ENCODE assay signal across 9 cellular contexts in genomic region chr12:113479578-113480335, GRCh38. TPM values are rescaled to one million over a fixed set of nuclear protein-coding genes. Genes with fewer than 3 reads are reported as not detected.
DNase-seq lines count a peak whose midpoint lies in the region; ATAC-seq and TF ChIP-seq lines count a peak whose summit lies in the region.
"Had no signal": no experiment of that assay in that cellular context is flagged by ENCODE, and none has a peak within 500 bp of the region (broad histone marks: within the 10 kb centered on the region; RNA-seq: fewer than 3 reads in every experiment).

No MANE protein-coding gene starts in this region.

- H3K27me3 ChIP-seq in CD4-positive, CD25-positive, alpha-beta regulatory T cell (ENCODE audit: control insufficient read depth, insufficient read depth, low read length) = peaks cover 41% of the 10 kb centered on the region
- peaks cover 99% of the 10 kb centered on the region for H3K27me3 ChIP-seq in suprapubic skin

- peaks cover 0 to 3% of the 10 kb centered on the region in 2 experiments for H3K9me3 ChIP-seq in CD4-positive, CD25-positive, alpha-beta regulatory T cell (ENCODE audit: control insufficient read depth in 2 of 2, low read length in 2 of 2)
- H3K9me3 ChIP-seq in suprapubic skin = no peaks in the 10 kb centered on the region

- H3K4me1 ChIP-seq in CD4-positive, CD25-positive, alpha-beta regulatory T cell (ENCODE audit: control insufficient read depth, insufficient read depth, low read length, poor library complexity, severe bottlenecking) = no peaks in the 10 kb centered on the region
- H3K4me1 ChIP-seq in suprapubic skin = no peaks in the 10 kb centered on the region

- no peak for TF ChIP-seq RAD21 in Ishikawa (IDR thresholded peaks at IDR 0.05; ENCODE audit: low read depth)

- peaks cover 80% of the 10 kb centered on the region for H3K27me3 Mint-ChIP-seq in CD4-positive, CD25-positive, alpha-beta regulatory T cell

- TF ChIP-seq EP300 in Ishikawa (IDR thresholded peaks at IDR 0.05; ENCODE audit: borderline replicate concordance) (no peak), suprapubic skin (IDR thresholded peaks at IDR 0.05) (no peak)

- no peak for TF ChIP-seq CTCF in suprapubic skin (IDR thresholded peaks at IDR 0.05)

- H3K27ac Mint-ChIP-seq in CD4-positive, CD25-positive, alpha-beta regulatory T cell = peak overlapping the region in 1 of 3 donors; percentile 23

- no peak overlapping the region for H3K4me3 Mint-ChIP-seq in CD4-positive, CD25-positive, alpha-beta regulatory T cell

- no peak overlapping the region for H3K4me3 ChIP-seq in CD4-positive, CD25-positive, alpha-beta regulatory T cell (ENCODE audit: low read depth, low read length)
- H3K4me3 ChIP-seq in suprapubic skin = no peak overlapping the region

- H3K9me3 Mint-ChIP-seq in CD4-positive, CD25-positive, alpha-beta regulatory T cell = peaks cover 0 to 11% (median 3%) of the 10 kb centered on the region in 7 donors

- H3K27ac ChIP-seq in CD4-positive, CD25-positive, alpha-beta regulatory T cell (ENCODE audit: insufficient read depth, low read length, poor library complexity, severe bottlenecking) = no peak overlapping the region
- no peak overlapping the region for H3K27ac ChIP-seq in suprapubic skin

- no peak for TF ChIP-seq POLR2A in suprapubic skin (IDR thresholded peaks at IDR 0.05)

- no peak for ATAC-seq in CD4-positive, CD25-positive, alpha-beta regulatory T cell (ENCODE audit: low read depth in 2 of 2)
- ATAC-seq in GM21423 (IDR thresholded peaks at IDR 0.05; ENCODE audit: unreplicated experiment) = no peak

- 6% methylated on average over 58 of the region's 61 CpGs for WGBS in suprapubic skin

- no peaks in the 10 kb centered on the region for H3K36me3 ChIP-seq in CD4-positive, CD25-positive, alpha-beta regulatory T cell (ENCODE audit: control insufficient read depth, insufficient read depth, low read length)
- H3K36me3 ChIP-seq in suprapubic skin = no peaks in the 10 kb centered on the region

- H3K36me3 Mint-ChIP-seq in CD4-positive, CD25-positive, alpha-beta regulatory T cell = no peaks in the 10 kb centered on the region

- peak in 2 of 3 donors; percentile 25 to 29 for DNase-seq in CD4-positive, CD25-positive, alpha-beta regulatory T cell
- DNase-seq in astrocyte of the hippocampus (ENCODE audit: low read depth, low spot score) (peak; percentile 83), lung microvascular endothelial cell (ENCODE audit: low read depth in 2 of 2) (peak; percentile 54 to 55), foreskin melanocyte (no peak), NCI-H524 treated with DMSO at 0.1 percent for 48 hours (lab: John Stamatoyannopoulos, UW) (no peak), suprapubic skin (ENCODE audit: low spot score in 2 of 2) (no peak)
- DNase-seq: SHP77 had no signal

- H3K4me1 Mint-ChIP-seq in CD4-positive, CD25-positive, alpha-beta regulatory T cell = peaks cover 0 to 9% (median 4%) of the 10 kb centered on the region in 4 donors

TF ChIP-seq in Ishikawa, 13 proteins besides CTCF, POLR2A, EP300 and RAD21:
- TF ChIP-seq TAF1 (IDR thresholded peaks at IDR 0.05; ENCODE audit: low read depth) (no peak), TCF12 (IDR thresholded peaks at IDR 0.05; ENCODE audit: low read depth) (no peak), FOXM1 (IDR thresholded peaks at IDR 0.05; ENCODE audit: borderline replicate concordance, low read depth) (no peak), EGR1 (IDR thresholded peaks at IDR 0.05) (no peak), ZBTB7A (IDR thresholded peaks at IDR 0.05; ENCODE audit: low read depth) (no peak), CREB1 (IDR thresholded peaks at IDR 0.05; ENCODE audit: low read depth) (no peak), MAX (IDR thresholded peaks at IDR 0.05) (no peak), REST (IDR thresholded peaks at IDR 0.05; ENCODE audit: low read depth) (peak; percentile 99)

RNA-seq across cellular contexts. Expression of gene LHX5, which starts 8.1 kb away (rescaled TPM):
- total RNA-seq in CD4-positive, CD25-positive, alpha-beta regulatory T cell = not detected
- not detected for polyA plus RNA-seq in CD4-positive, CD25-positive, alpha-beta regulatory T cell
- total RNA-seq in lung microvascular endothelial cell (not detected in 2 replicates), suprapubic skin (not detected)

RNA-seq across cellular contexts. Expression of gene SDSL, which starts 57.6 kb away (rescaled TPM):
- not detected for total RNA-seq in CD4-positive, CD25-positive, alpha-beta regulatory T cell
- polyA plus RNA-seq in CD4-positive, CD25-positive, alpha-beta regulatory T cell = 1 to 10 TPM in 1 of 4 donors, not detected in 3; 1.8 TPM
- 3.9 and 4.2 TPM in 2 replicates for total RNA-seq in lung microvascular endothelial cell
- total RNA-seq in suprapubic skin = 1 to 10 TPM in 2 of 4 donors, under 1 TPM in 1, not detected in 1; 0.56 to 2.2 (median 1.2) TPM

Comparison
In these comparisons a context has a peak if more than half of its experiments do, and no peak if none do; other contexts are left out.
1. DNase-seq: peak in CD4-positive, CD25-positive, alpha-beta regulatory T cell (2 of 3), astrocyte of the hippocampus (single experiment) and lung microvascular endothelial cell (2 of 2); none in foreskin melanocyte (single experiment), NCI-H524 treated with DMSO at 0.1 percent for 48 hours (single experiment) and suprapubic skin (0 of 2).